Comparison of ENCODE assay signal across 27 cellular contexts in the genomic region with DNA sequence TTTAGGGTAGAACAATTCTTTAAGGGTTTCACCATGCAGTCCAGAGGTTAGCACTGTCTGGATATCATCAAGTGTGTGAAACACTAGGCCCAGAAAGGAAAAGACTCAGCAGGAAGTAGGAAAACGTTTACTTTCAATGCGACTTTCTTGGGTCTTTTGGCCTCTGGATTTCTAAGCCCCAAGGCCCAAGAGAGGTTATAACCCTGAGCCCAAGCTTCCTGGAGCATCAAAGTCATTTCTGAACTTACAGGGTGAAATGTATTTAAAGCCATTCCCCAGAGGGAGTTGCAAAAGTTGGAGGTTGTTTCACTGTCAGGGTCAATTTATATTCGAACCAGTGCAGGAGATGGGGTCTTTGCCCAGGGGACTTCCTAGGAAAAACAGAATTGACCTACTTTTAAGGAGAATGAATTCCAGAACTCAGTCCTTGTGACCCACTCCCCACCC.
A peak's percentile ranks its signal among the peaks of the same experiment; 100 is the strongest.
DNase-seq lines count a peak whose midpoint lies in the region; ATAC-seq lines count a peak whose summit lies in the region.
"Had no signal": no experiment of that assay in that cellular context is flagged by ENCODE, and none has a peak within 500 bp of the region (broad histone marks: within the 10 kb centered on the region; RNA-seq: fewer than 3 reads in every experiment).

No MANE protein-coding gene starts in this region.

- H3K27me3 ChIP-seq in neuron (ENCODE audit: insufficient read depth, low read length) = no peaks in the 10 kb centered on the region
- H3K27me3 ChIP-seq: esophagus squamous epithelium, neutrophil, upper lobe of right lung had no signal

- H3K36me3 ChIP-seq in neuron (ENCODE audit: insufficient read depth, low read length) = no peaks in the 10 kb centered on the region
- H3K36me3 ChIP-seq: esophagus squamous epithelium, lower lobe of right lung, neutrophil, upper lobe of right lung had no signal

- peak overlapping the region; percentile 77 for H2AFZ ChIP-seq in neuron (ENCODE audit: low read depth, low read length)

- H3K27ac ChIP-seq in angular gyrus (ENCODE audit: low read depth, low read length) (peak overlapping the region; percentile 57), temporal lobe (ENCODE audit: low read depth, low read length) (peak overlapping the region; percentile 78)
- H3K27ac ChIP-seq: coronary artery, lower lobe of right lung, neutrophil, upper lobe of right lung had no signal

- ATAC-seq in left cardiac atrium = peak; percentile 47 to 61
- ATAC-seq in HG03108 (IDR thresholded peaks at IDR 0.05; ENCODE audit: unreplicated experiment) = no peak
- ATAC-seq: activated CD8-positive, alpha-beta T cell treated with anti-CD3 and anti-CD28 coated beads for 36 hours; activated T-helper 17 cell treated with anti-CD3 and anti-CD28 coated beads, Interleukin-2, amount 50 U/mL, for 72 hours; lower lobe of right lung; SK-N-SH treated with all-trans-retinoic acid at 6 μM for 48 hours; stimulated activated naive CD8-positive, alpha-beta T cell treated with anti-CD3 and anti-CD28 coated beads, Interleukin-15, amount 100 ng/mL, for 72 hours; upper lobe of right lung had no signal

- H3K9me3 ChIP-seq in neuron (ENCODE audit: low read length) = no peaks in the 10 kb centered on the region
- H3K9me3 ChIP-seq: lower lobe of right lung, neutrophil, upper lobe of right lung had no signal

- no peak for DNase-seq in left cardiac atrium
- no peak for DNase-seq in HPDE6-E6E7 (ENCODE audit: extremely low spot score)
- no peak for DNase-seq in AG20443 (ENCODE audit: low spot score)
- DNase-seq: activated CD4-positive, alpha-beta T cell treated with anti-CD3 and anti-CD28 coated beads for 1 hour; activated CD8-positive, alpha-beta T cell treated with anti-CD3 and anti-CD28 coated beads for 36 hours; activated naive CD4-positive, alpha-beta T cell treated with anti-CD3 and anti-CD28 coated beads, Interleukin-2, amount 50 U/mL, for 16 hours; CD4-positive, alpha-beta T cell; EL; esophagus squamous epithelium; IMR-90; lower lobe of right lung; NCI-H1048; NCI-H1694 treated with DMSO at 0.1 percent for 48 hours; NCI-H2171; NCI-H510A; stimulated activated naive CD8-positive, alpha-beta T cell treated with anti-CD3 and anti-CD28 coated beads, Interleukin-15, amount 100 ng/mL, for 72 hours; T-helper 2 cell; upper lobe of right lung had no signal

- intact Hi-C loops in left cardiac atrium (cut with DNase I) = no loop called here

- no peak overlapping the region for H3K4me3 ChIP-seq in neuron (ENCODE audit: low read length)
- H3K4me3 ChIP-seq: coronary artery, esophagus squamous epithelium, lower lobe of right lung, skin epidermis, upper lobe of right lung had no signal

- peaks cover 27% of the 10 kb centered on the region for H3K4me1 ChIP-seq in neuron (ENCODE audit: insufficient read depth, low read length)
- H3K4me1 ChIP-seq: esophagus squamous epithelium, lower lobe of right lung, upper lobe of right lung had no signal
